In genomic region chr4:18439306-18439705, GRCh38 we compare ENCODE assay signal across 7 cellular contexts.
"Had no signal": no experiment of that assay in that cellular context is flagged by ENCODE, and none has a peak within 500 bp of the region (broad histone marks: within the 10 kb centered on the region; RNA-seq: fewer than 3 reads in every experiment).

No MANE protein-coding gene starts in this region.

- H3K4me3 ChIP-seq: GM23338 had no signal

- FAIRE-seq: H1, H54, HTR-8/SVneo had no signal

- DNase-seq: H9, HCEC 1CT, IMR-90 had no signal
